ENCODE assay signal across 10 cellular contexts in genomic region chr10:112955736-112956421, GRCh38. TPM values are rescaled to one million over a fixed set of nuclear protein-coding genes. Genes with fewer than 3 reads are reported as not detected.
DNase-seq lines count a peak whose midpoint lies in the region; ATAC-seq and TF ChIP-seq lines count a peak whose summit lies in the region.
"Had no signal": no experiment of that assay in that cellular context is flagged by ENCODE, and none has a peak within 500 bp of the region (broad histone marks: within the 10 kb centered on the region; RNA-seq: fewer than 3 reads in every experiment).

No MANE protein-coding gene starts in this region.

- H3K4me1 ChIP-seq in liver (ENCODE audit: control insufficient read depth in 4 of 4, insufficient read depth in 4 of 4, low read length in 3 of 4) (peaks cover 6 to 35% (median 22%) of the 10 kb centered on the region in 4 donors), upper lobe of left lung (peaks cover 33 to 69% (median 48%) of the 10 kb centered on the region in 4 donors)

- DNase-seq in DMS 273 (lab: John Stamatoyannopoulos, UW; ENCODE audit: unreplicated experiment) (peak; percentile 46), DMS 273 treated with DMSO at 0.1 percent for 48 hours (lab: John Stamatoyannopoulos, UW) (no peak), cardiac fibroblast (ENCODE audit: low read depth in 2 of 2) (peak; percentile 77 to 91), upper lobe of left lung (peak in 1 of 2 donors; percentile 24), medulla oblongata (ENCODE audit: extremely low spot score) (no peak), KG1 (lab: John Stamatoyannopoulos, UW) (no peak), germinal center (ENCODE audit: low spot score) (no peak)
- DNase-seq: GOT3 had no signal

- H3K9me3 ChIP-seq in liver (ENCODE audit: control insufficient read depth in 4 of 4, low read length in 3 of 4), result no peaks in the 10 kb centered on the region
- no peaks in the 10 kb centered on the region for H3K9me3 ChIP-seq in upper lobe of left lung

- peaks cover 2 to 9% (median 5%) of the 10 kb centered on the region in 4 donors for H3K36me3 ChIP-seq in liver (ENCODE audit: control insufficient read depth in 4 of 4, insufficient read depth in 3 of 4, low read depth in 1 of 4, low read length in 3 of 4)
- H3K36me3 ChIP-seq in upper lobe of left lung, result peaks cover 0 to 3% (median 0%) of the 10 kb centered on the region in 4 donors

- 6% methylated on average over 11 of the region's 11 CpGs for WGBS in liver
- 11 to 14% methylated on average over 11 of the region's 11 CpGs for WGBS in upper lobe of left lung, 2 donors

- peak overlapping the region; percentile 67 to 74 for H3K27ac ChIP-seq in liver (ENCODE audit: low read depth in 1 of 2, low read length in 2 of 2)
- H3K27ac ChIP-seq in upper lobe of left lung, result peak overlapping the region in 3 of 4 donors; percentile 4 to 67 (median 66)
- H3K27ac ChIP-seq: 22Rv1 had no signal

- no peak for TF ChIP-seq RAD21 in liver (IDR thresholded peaks at IDR 0.05)

- H3K27me3 ChIP-seq in liver (ENCODE audit: control insufficient read depth in 4 of 4, insufficient read depth in 4 of 4, low read length in 3 of 4) (no peaks in the 10 kb centered on the region), upper lobe of left lung (no peaks in the 10 kb centered on the region)

- H3K4me3 ChIP-seq in cardiac fibroblast (replicated peaks in 1 of 2; ENCODE audit: low read depth in 2 of 2, low read length in 2 of 2), result peak overlapping the region; percentile 17 to 36
- H3K4me3 ChIP-seq in liver (ENCODE audit: low read depth in 1 of 3, low read length in 3 of 3), result peak overlapping the region in 2 of 3 donors; percentile 20 to 23
- peak overlapping the region in 3 of 4 donors; percentile 14 to 33 (median 21) for H3K4me3 ChIP-seq in upper lobe of left lung

- H3K9ac ChIP-seq in liver (ENCODE audit: low read depth in 1 of 2, low read length in 2 of 2), result peak overlapping the region; percentile 56 to 72

- TF ChIP-seq EP300 in upper lobe of left lung (IDR thresholded peaks at IDR 0.05), result no peak

- TF ChIP-seq POLR2A in upper lobe of left lung (IDR thresholded peaks at IDR 0.05), result no peak

- peak in 1 of 2 donors; percentile 9 for ATAC-seq in upper lobe of left lung (ENCODE audit: low FRiP score in 2 of 2)

- no peak for TF ChIP-seq CTCF in cardiac fibroblast (IDR thresholded peaks at IDR 0.05; ENCODE audit: low read depth, low read length)
- TF ChIP-seq CTCF in liver (IDR thresholded peaks at IDR 0.05; ENCODE audit: low read depth, low read length, missing input control), result no peak
- TF ChIP-seq CTCF in upper lobe of left lung (IDR thresholded peaks at IDR 0.05), result no peak

TF ChIP-seq in liver, 16 proteins besides CTCF, POLR2A, EP300 and RAD21:
- no peak for TF ChIP-seq JUND (IDR thresholded peaks at IDR 0.05)
- peak; percentile 35 for TF ChIP-seq YY1 (IDR thresholded peaks at IDR 0.05)

RNA-seq across cellular contexts. Expression of gene TCF7L2, which starts 5.8 kb away (rescaled TPM):
- 1 to 10 TPM; 4.9 to 9.3 TPM for total RNA-seq in liver
- polyA plus RNA-seq in liver, result 10 to 100 TPM in 1 of 2 donors, 1 to 10 TPM in 1; 7.4 to 18.0 TPM
- 10 to 100 TPM; 15.5 to 80.3 (median 48.1) TPM for total RNA-seq in upper lobe of left lung

Comparison
In these comparisons a context has a peak if more than half of its experiments do, and no peak if none do; other contexts are left out.
1. DNase-seq: peak in DMS 273 (single experiment) and cardiac fibroblast (2 of 2); none in DMS 273 treated with DMSO at 0.1 percent for 48 hours (single experiment), medulla oblongata (single experiment), KG1 (single experiment) and germinal center (single experiment).
2. Peak in every context shown above with its lines, with median percentiles within 50 percentile points of each other: H3K4me3 ChIP-seq.